Comparison of ENCODE assay signal across 26 cellular contexts in the genomic region with DNA sequence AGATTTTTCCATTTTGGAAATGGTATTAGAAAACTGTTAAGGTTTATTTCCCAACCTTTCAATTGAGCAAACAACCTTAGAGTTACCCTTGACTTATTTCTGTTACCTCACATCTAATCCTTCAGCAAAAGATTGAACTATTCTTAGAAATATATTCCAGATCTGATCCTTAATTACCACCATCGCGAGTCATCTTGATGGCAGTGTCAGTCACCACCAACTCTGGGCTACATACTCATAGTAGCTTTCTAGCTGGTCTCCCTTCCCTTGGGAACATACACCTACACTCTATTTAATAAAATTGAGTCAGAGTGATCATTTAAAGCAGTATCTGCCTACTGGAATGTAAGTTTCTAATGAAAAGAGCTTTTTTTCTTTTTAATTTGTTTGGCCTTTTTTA.
"Had no signal": no experiment of that assay in that cellular context is flagged by ENCODE, and none has a peak within 500 bp of the region (broad histone marks: within the 10 kb centered on the region; RNA-seq: fewer than 3 reads in every experiment).

No MANE protein-coding gene starts in this region.

- H3K27ac ChIP-seq: stomach, suprapubic skin, testis, thoracic aorta, thyroid gland, tibial artery, tibial nerve, transverse colon, upper lobe of left lung, upper lobe of right lung, uterus, vagina had no signal

- ATAC-seq: stimulated activated effector memory CD8-positive, alpha-beta T cell treated with anti-CD3 and anti-CD28 coated beads, Interleukin-12 subunit alpha, Interleukin-12 subunit beta, amount 100 ng/mL, for 72 hours; stimulated activated memory B cell treated with anti-CD40 and anti-IgM and Interleukin-4, amounts not matched to agents 10 μg/mL and 1 μg/mL and 100 μg/mL, for 72 hours; stimulated activated naive B cell treated with anti-CD40 and anti-IgM and Interleukin-4, amounts not matched to agents 10 μg/mL and 1 μg/mL and 100 μg/mL, for 72 hours; stimulated activated naive CD8-positive, alpha-beta T cell treated with anti-CD3 and anti-CD28 coated beads, Interleukin-15, amount 100 ng/mL, for 72 hours; stimulated activated naive CD8-positive, alpha-beta T cell treated with anti-CD3 and anti-CD28 coated beads, Interleukin-15, Interleukin-2, amounts not matched to agents 100 U/mL and 50 U/mL, for 24 hours; upper lobe of right lung had no signal

- DNase-seq: stimulated activated CD4-positive, alpha-beta T cell treated with anti-CD3 and anti-CD28 coated beads, Interleukin-2, amount 100 ng/mL, for 48 hours; stimulated activated CD4-positive, alpha-beta T cell treated with anti-CD3 and anti-CD28 coated beads, Interleukin-4, amount 100 ng/mL, for 1 hour; stimulated activated CD4-positive, alpha-beta T cell treated with anti-CD3 and anti-CD28 coated beads, Interleukin-4, amount 100 ng/mL, for 24 hours; stimulated activated CD4-positive, alpha-beta T cell treated with anti-CD3 and anti-CD28 coated beads, Interleukin-4, amount 100 ng/mL, for 4 hours; stimulated activated CD8-positive, alpha-beta memory T cell treated with anti-CD3 and anti-CD28 coated beads, Interleukin-4, amount 100 ng/mL, for 48 hours; stimulated activated naive B cell treated with anti-CD40 and anti-IgM and Interleukin-4, amounts not matched to agents 10 μg/mL and 1 μg/mL and 100 μg/mL, for 72 hours; stimulated activated naive CD4-positive, alpha-beta T cell; stimulated activated naive CD4-positive, alpha-beta T cell treated with Interleukin-2 at 50 U/mL for 16 hours; stimulated activated naive CD8-positive, alpha-beta T cell treated with anti-CD3 and anti-CD28 coated beads, Interleukin-15, amount 100 ng/mL, for 72 hours; stimulated activated naive CD8-positive, alpha-beta T cell treated with anti-CD3 and anti-CD28 coated beads, Interleukin-15, Interleukin-2, amounts not matched to agents 100 U/mL and 50 U/mL, for 24 hours; stomach; substantia nigra; testis; thyroid gland; tibial artery; transverse colon; trophoblast cell; upper lobe of left lung; upper lobe of right lung; uterus had no signal

- H3K4me3 ChIP-seq: stomach, suprapubic skin, testis, thoracic aorta, thyroid gland, tibial artery, tibial nerve, transverse colon, upper lobe of left lung, upper lobe of right lung, uterus, vagina had no signal

- H3K27me3 ChIP-seq: stomach, suprapubic skin, testis, thyroid gland, tibial artery, tibial nerve, transverse colon, upper lobe of left lung, upper lobe of right lung, uterus, vagina had no signal

- H3K36me3 ChIP-seq: stomach, suprapubic skin, thoracic aorta, thyroid gland, tibial artery, tibial nerve, transverse colon, upper lobe of left lung, upper lobe of right lung, uterus, vagina had no signal

- H3K4me1 ChIP-seq: stomach, suprapubic skin, testis, thyroid gland, tibial artery, tibial nerve, transverse colon, upper lobe of left lung, upper lobe of right lung, uterus, vagina had no signal
